8 cellular contexts compared by ENCODE assay signal in genomic region chr1:244046907-244047738, GRCh38. TPM values are rescaled to one million over a fixed set of nuclear protein-coding genes. Genes with fewer than 3 reads are reported as not detected.
DNase-seq lines count a peak whose midpoint lies in the region; ATAC-seq and TF ChIP-seq lines count a peak whose summit lies in the region.

No MANE protein-coding gene starts in this region.

- CTCF ChIA-PET in activated naive CD4-positive, alpha-beta T cell treated with anti-CD3 and anti-CD28 coated beads for 36 hours (lab: Charles Lee) = no interaction called here
- CTCF ChIA-PET in RWPE1 (lab: Yijun Ruan, JAX) = interaction anchor here (0.6 kb wide), 2 partner anchors 161 to 996 kb away, joined by 3 to 8 read pairs; no protein-coding TSS in a partner anchor

- peak overlapping the region; percentile 90 to 92 for H3K4me3 ChIP-seq in duodenal mucosa (ENCODE audit: low read depth in 1 of 2, low read length in 2 of 2)

- no peaks in the 10 kb centered on the region for H3K9me3 Mint-ChIP-seq in activated naive CD4-positive, alpha-beta T cell treated with anti-CD3 and anti-CD28 coated beads for 36 hours

- ATAC-seq in HG02938 (IDR thresholded peaks at IDR 0.05; ENCODE audit: unreplicated experiment) = no peak

- no peaks in the 10 kb centered on the region for H3K27me3 Mint-ChIP-seq in activated naive CD4-positive, alpha-beta T cell treated with anti-CD3 and anti-CD28 coated beads for 36 hours (ENCODE audit: low read depth)

- POLR2A ChIA-PET in RWPE1 (lab: Yijun Ruan, JAX; ENCODE audit: low non-redundant PET) = no interaction called here

- peak overlapping the region; percentile 94 for H3K4me3 Mint-ChIP-seq in activated naive CD4-positive, alpha-beta T cell treated with anti-CD3 and anti-CD28 coated beads for 36 hours

- H3K36me3 ChIP-seq in duodenal mucosa (ENCODE audit: control insufficient read depth in 1 of 2, insufficient read depth in 2 of 2, low read length in 2 of 2) = no peaks in the 10 kb centered on the region

- no peaks in the 10 kb centered on the region for H3K27me3 ChIP-seq in duodenal mucosa (ENCODE audit: control insufficient read depth in 1 of 2, insufficient read depth in 2 of 2, low read length in 2 of 2)

- TF ChIP-seq CTCF in RWPE1 (conservative IDR thresholded peaks at IDR 0.05; ENCODE audit: low read depth) = no peak

- H3K9ac ChIP-seq in duodenal mucosa (ENCODE audit: low read depth in 1 of 2, low read length in 2 of 2) = peak overlapping the region; percentile 95 to 97

- DNase-seq in activated naive CD4-positive, alpha-beta T cell treated with anti-CD3 and anti-CD28 coated beads for 36 hours = no peak
- DNase-seq in activated naive CD4-positive, alpha-beta T cell treated with Interleukin-2 at 50 U/mL for 16 hours = no peak
- DNase-seq in RWPE1 (ENCODE audit: low spot score) (no peak), myocyte (ENCODE audit: low read depth) (peak; percentile 31), activated gamma-delta T cell treated with Interleukin-2 at 50 U/mL for 16 hours (no peak)
- DNase-seq in stimulated activated CD4-positive, alpha-beta T cell treated with anti-CD3 and anti-CD28 coated beads, Interleukin-12 subunit alpha, Interleukin-12 subunit beta, amount 100 ng/mL, for 4 hours = no peak

- H3K27ac ChIP-seq in RWPE1 = peak overlapping the region; percentile 89
- peak overlapping the region; percentile 99 for H3K27ac ChIP-seq in duodenal mucosa (ENCODE audit: low read depth, low read length)

- H3K4me1 Mint-ChIP-seq in activated naive CD4-positive, alpha-beta T cell treated with anti-CD3 and anti-CD28 coated beads for 36 hours (ENCODE audit: low read depth) = peaks cover 45% of the 10 kb centered on the region

- intact Hi-C loops in activated naive CD4-positive, alpha-beta T cell treated with anti-CD3 and anti-CD28 coated beads for 36 hours (cut with micrococcal nuclease) = loop anchor here (2.0 to 5.0 kb wide), 2 partner anchors 44 to 550 kb away; no protein-coding TSS in a partner anchor

- H3K27ac Mint-ChIP-seq in activated naive CD4-positive, alpha-beta T cell treated with anti-CD3 and anti-CD28 coated beads for 36 hours = peak overlapping the region; percentile 96

- H3K4me1 ChIP-seq in duodenal mucosa (ENCODE audit: control insufficient read depth in 1 of 2, insufficient read depth in 2 of 2, low read length in 2 of 2) = peaks cover 16 to 24% of the 10 kb centered on the region in 2 donors

- H3K36me3 Mint-ChIP-seq in activated naive CD4-positive, alpha-beta T cell treated with anti-CD3 and anti-CD28 coated beads for 36 hours (ENCODE audit: low read depth) = peaks cover 2% of the 10 kb centered on the region

- H3K9me3 ChIP-seq in duodenal mucosa (ENCODE audit: control insufficient read depth in 1 of 2, low read length in 2 of 2) = no peaks in the 10 kb centered on the region

RNA-seq across cellular contexts. Expression of gene ZBTB18, which starts 4.0 kb away (rescaled TPM):
- total RNA-seq in activated naive CD4-positive, alpha-beta T cell treated with anti-CD3 and anti-CD28 coated beads for 36 hours = 1 to 10 TPM; 7.2 to 7.4 TPM
- 106 and 135 TPM in 2 replicates for total RNA-seq in myocyte
- 19.6 TPM for polyA plus RNA-seq in myocyte (2012)

Comparison
In these comparisons a context has a peak if more than half of its experiments do, and no peak if none do; other contexts are left out.
1. RNA of gene ZBTB18, which starts 4.0 kb away (total RNA-seq): 106 to 135 TPM in myocyte; 7.2 to 7.4 TPM in activated naive CD4-positive, alpha-beta T cell treated with anti-CD3 and anti-CD28 coated beads for 36 hours; every median in the first group is over 10 times any median in the second.